ENCODE assay signal across 11 cellular contexts in the genomic region with DNA sequence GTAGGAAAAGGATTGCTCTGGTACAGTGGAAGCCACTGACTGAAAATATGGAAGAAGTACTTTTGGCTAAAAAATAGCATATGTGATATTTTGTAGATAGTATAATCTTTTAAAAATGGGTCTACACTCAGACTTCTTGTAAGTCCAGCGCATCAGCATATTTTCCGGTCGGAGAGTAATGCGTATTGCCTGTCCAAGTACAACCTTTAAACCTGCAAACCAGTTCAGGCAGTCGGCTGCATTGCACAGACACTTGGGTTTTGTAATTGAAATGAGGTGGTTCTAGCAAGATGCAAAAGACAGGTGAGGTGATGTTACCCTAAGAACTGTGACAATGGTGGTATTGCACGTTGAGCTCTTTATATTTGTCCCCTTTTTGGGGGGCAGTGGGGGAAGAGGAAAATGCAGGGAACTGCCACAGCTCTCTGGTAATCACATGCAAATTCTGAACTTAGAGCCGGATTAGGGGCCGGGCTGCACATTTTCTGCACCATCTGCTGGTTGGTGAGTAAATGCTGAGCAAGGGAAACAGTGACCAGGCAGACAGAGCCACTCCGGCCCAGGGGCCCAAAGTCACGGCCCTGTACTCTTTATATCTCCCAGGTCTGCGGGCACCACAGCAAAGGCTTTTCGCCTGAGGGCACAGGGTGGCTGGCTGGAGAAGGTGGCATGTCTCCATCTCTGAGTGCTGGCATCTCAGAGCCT. TPM values are rescaled to one million over a fixed set of nuclear protein-coding genes. Genes with fewer than 3 reads are reported as not detected.
DNase-seq lines count a peak whose midpoint lies in the region; ATAC-seq, FAIRE-seq and TF ChIP-seq lines count a peak whose summit lies in the region.
"Had no signal": no experiment of that assay in that cellular context is flagged by ENCODE, and none has a peak within 500 bp of the region (broad histone marks: within the 10 kb centered on the region; RNA-seq: fewer than 3 reads in every experiment).

No MANE protein-coding gene starts in this region.

- H3K4me2 ChIP-seq in neuronal stem cell (ENCODE audit: insufficient read depth, low read length, poor library complexity, severe bottlenecking), result no peak overlapping the region

- DNase-seq in GM12865 (ENCODE audit: low read depth) (no peak), cerebellum (ENCODE audit: low spot score) (peak; percentile 48), neuronal stem cell (ENCODE audit: low spot score) (no peak), islet precursor cell (no peak), frontal cortex (ENCODE audit: low spot score in 2 of 2) (no peak)
- DNase-seq in effector CD8-positive, alpha-beta T cell (lab: John Stamatoyannopoulos, UW), result no peak
- no peak for DNase-seq in stimulated activated CD4-positive, alpha-beta T cell treated with anti-CD3 and anti-CD28 coated beads, Interleukin-15, amount 100 ng/mL, for 24 hours
- DNase-seq: cortex of kidney, KG1, mucosa of descending colon had no signal

- no peaks in the 10 kb centered on the region for H3K36me3 ChIP-seq in neuronal stem cell (replicated peaks in 1 of 2; ENCODE audit: control insufficient read depth in 2 of 2, insufficient read depth in 2 of 2, low read length in 2 of 2)

- H3K4me1 ChIP-seq in neuronal stem cell (ENCODE audit: control insufficient read depth in 2 of 2, insufficient read depth in 1 of 2, low read depth in 1 of 2, low read length in 2 of 2), result peaks cover 2 to 11% of the 10 kb centered on the region in 2 donors

- peak overlapping the region; percentile 85 for H3K4me3 ChIP-seq in GM12865 (ENCODE audit: low read depth, low read length)
- H3K4me3 ChIP-seq in neuronal stem cell (ENCODE audit: low read length in 2 of 2), result no peak overlapping the region
- H3K4me3 ChIP-seq: mucosa of descending colon had no signal

- H3K14ac ChIP-seq in neuronal stem cell (ENCODE audit: low read length), result no peak overlapping the region

- no peak overlapping the region for H3K23ac ChIP-seq in neuronal stem cell (ENCODE audit: low read depth, low read length, poor library complexity)

- peak; percentile 28 for ATAC-seq in HG03095 (IDR thresholded peaks at IDR 0.05; ENCODE audit: unreplicated experiment)
- ATAC-seq: mucosa of descending colon had no signal

- H3K9me3 ChIP-seq in neuronal stem cell (replicated peaks in 1 of 2; ENCODE audit: control insufficient read depth in 2 of 2, insufficient read depth in 1 of 2, low read depth in 1 of 2, low read length in 2 of 2), result no peaks in the 10 kb centered on the region
- H3K9me3 ChIP-seq: mucosa of descending colon had no signal

- peak overlapping the region; percentile 53 for H3K9ac ChIP-seq in neuronal stem cell (ENCODE audit: low read depth, low read length, poor library complexity)

- H2BK15ac ChIP-seq in neuronal stem cell (ENCODE audit: low read length), result no peak overlapping the region

- no peak overlapping the region for H4K8ac ChIP-seq in neuronal stem cell (ENCODE audit: low read depth, low read length)

- FAIRE-seq in frontal cortex (lab: Jason Lieb, UNC), result no peak

- H2BK120ac ChIP-seq in neuronal stem cell (ENCODE audit: low read depth, low read length), result no peak overlapping the region

- H2AFZ ChIP-seq in neuronal stem cell (ENCODE audit: low read length), result no peak overlapping the region

- no peak overlapping the region for H3K27ac ChIP-seq in neuronal stem cell (replicated peaks; ENCODE audit: low read length)

- peaks cover 2 to 37% (median 23%) of the 10 kb centered on the region in 3 experiments for H3K27me3 ChIP-seq in neuronal stem cell (ENCODE audit: control insufficient read depth in 3 of 3, insufficient read depth in 3 of 3, low read depth in 1 of 3, low read length in 3 of 3)

- peaks cover under 1% of the 10 kb centered on the region for H3K79me1 ChIP-seq in neuronal stem cell (ENCODE audit: low read depth, low read length)

- H4K91ac ChIP-seq in neuronal stem cell (ENCODE audit: low read depth, low read length, poor library complexity), result no peak overlapping the region

- H2AK5ac ChIP-seq in neuronal stem cell (ENCODE audit: low read depth, low read length), result no peak overlapping the region

- no peak overlapping the region for H3K4ac ChIP-seq in neuronal stem cell (ENCODE audit: low read length)

- H2BK5ac ChIP-seq in neuronal stem cell (ENCODE audit: low read length), result no peak overlapping the region

- WGBS in neuronal stem cell (ENCODE audit: extremely low coverage in 2 of 2, insufficient read length in 2 of 2, insufficient replicate concordance in 1 of 2), 2 donors, result no CpG with 5 or more reads among the region's 12 CpGs

- no peak for TF ChIP-seq CTCF in GM12865 (IDR thresholded peaks at IDR 0.05; ENCODE audit: insufficient read depth, low read depth, low read length, missing control alignments)

- H2BK12ac ChIP-seq in neuronal stem cell (ENCODE audit: low read length), result no peak overlapping the region

- H3K18ac ChIP-seq in neuronal stem cell (ENCODE audit: low read length), result no peak overlapping the region

RNA-seq across cellular contexts. Expression of gene GPR137B, which starts 2.3 kb away (rescaled TPM):
- total RNA-seq in cerebellum (34.5 TPM), frontal cortex (35.5 TPM)
- polyA plus RNA-seq in neuronal stem cell (2013, experiment 1 of 2), result 7.5 TPM
- polyA plus RNA-seq in neuronal stem cell (2013, experiment 2 of 2), result 7.2 TPM
